In the genomic region with DNA sequence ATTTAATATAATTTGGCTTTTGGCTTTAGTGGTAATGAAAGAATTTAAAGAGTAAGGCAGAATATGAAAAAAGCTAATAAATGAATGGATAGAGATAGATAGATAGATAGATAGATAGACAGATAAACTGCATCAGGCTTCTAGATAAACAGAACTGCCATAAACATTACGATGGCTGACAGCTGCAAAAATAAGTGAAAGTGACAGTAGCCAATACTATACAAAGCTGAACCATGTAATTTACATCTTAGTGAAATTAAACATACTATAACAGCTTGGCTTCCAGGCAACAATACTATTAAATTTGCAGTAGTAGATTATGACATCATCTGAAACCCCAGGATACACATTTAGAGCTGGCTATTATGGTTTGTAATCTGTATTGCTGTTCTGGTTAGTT, we compare ENCODE assay signal across 19 cellular contexts.
"Had no signal": no experiment of that assay in that cellular context is flagged by ENCODE, and none has a peak within 500 bp of the region (broad histone marks: within the 10 kb centered on the region; RNA-seq: fewer than 3 reads in every experiment).

No MANE protein-coding gene starts in this region.

- H3K27me3 ChIP-seq: adrenal gland, foreskin keratinocyte, transverse colon had no signal

- H3K4me1 ChIP-seq: adrenal gland, foreskin keratinocyte, transverse colon had no signal

- H3K27me3 Mint-ChIP-seq: activated naive CD8-positive, alpha-beta T cell; activated T-cell treated with anti-CD3 and anti-CD28 coated beads, Interleukin-2, amount 50 U/mL, for 24 hours; activated T-helper 17 cell treated with anti-CD3 and anti-CD28 coated beads, Interleukin-2, amount 50 U/mL, for 72 hours; naive B cell; progenitor cell of endocrine pancreas; stimulated activated naive B cell treated with anti-CD40 and anti-IgM and Interleukin-4, amounts not matched to agents 10 μg/mL and 1 μg/mL and 100 μg/mL, for 72 hours had no signal

- H3K9me3 Mint-ChIP-seq: activated T-helper 17 cell treated with anti-CD3 and anti-CD28 coated beads, Interleukin-2, amount 50 U/mL, for 72 hours; stimulated activated naive B cell treated with anti-CD40 and anti-IgM and Interleukin-4, amounts not matched to agents 10 μg/mL and 1 μg/mL and 100 μg/mL, for 72 hours; WTC11 had no signal

- H3K4me1 Mint-ChIP-seq: activated T-helper 17 cell treated with anti-CD3 and anti-CD28 coated beads, Interleukin-2, amount 50 U/mL, for 72 hours; naive B cell; stimulated activated naive B cell treated with anti-CD40 and anti-IgM and Interleukin-4, amounts not matched to agents 10 μg/mL and 1 μg/mL and 100 μg/mL, for 72 hours had no signal

- H3K27ac Mint-ChIP-seq: activated naive CD8-positive, alpha-beta T cell; activated T-cell treated with anti-CD3 and anti-CD28 coated beads, Interleukin-2, amount 50 U/mL, for 24 hours; activated T-helper 17 cell treated with anti-CD3 and anti-CD28 coated beads, Interleukin-2, amount 50 U/mL, for 72 hours; naive B cell; progenitor cell of endocrine pancreas; stimulated activated naive B cell treated with anti-CD40 and anti-IgM and Interleukin-4, amounts not matched to agents 10 μg/mL and 1 μg/mL and 100 μg/mL, for 72 hours; WTC11 had no signal

- H3K4me3 Mint-ChIP-seq: activated naive CD8-positive, alpha-beta T cell; activated T-cell treated with anti-CD3 and anti-CD28 coated beads, Interleukin-2, amount 50 U/mL, for 24 hours; activated T-helper 17 cell treated with anti-CD3 and anti-CD28 coated beads, Interleukin-2, amount 50 U/mL, for 72 hours; naive B cell; stimulated activated naive B cell treated with anti-CD40 and anti-IgM and Interleukin-4, amounts not matched to agents 10 μg/mL and 1 μg/mL and 100 μg/mL, for 72 hours; WTC11 had no signal

- H3K27ac ChIP-seq: adrenal gland, foreskin keratinocyte, transverse colon had no signal

- H3K9me3 ChIP-seq: transverse colon had no signal

- H3K36me3 ChIP-seq: adrenal gland, transverse colon had no signal

- DNase-seq: activated CD4-positive, alpha-beta T cell treated with anti-CD3 and anti-CD28 coated beads, Interleukin-2, amount 50 U/mL, for 4 hours; activated CD8-positive, alpha-beta memory T cell treated with anti-CD3 and anti-CD28 coated beads for 24 hours; activated CD8-positive, alpha-beta memory T cell treated with anti-CD3 and anti-CD28 coated beads, Interleukin-2, amount 50 U/mL, for 4 hours; activated T-cell treated with anti-CD3 and anti-CD28 coated beads, Interleukin-2, amount 50 U/mL, for 24 hours; adrenal gland; central memory CD4-positive, alpha-beta T cell; effector memory CD4-positive, alpha-beta T cell; foreskin keratinocyte; naive B cell; retina; stimulated activated CD4-positive, alpha-beta T cell treated with anti-CD3 and anti-CD28 coated beads, Interleukin-2, amount 100 ng/mL, for 48 hours; stimulated activated CD8-positive, alpha-beta memory T cell treated with anti-CD3 and anti-CD28 coated beads, Interleukin-4, amount 100 ng/mL, for 48 hours; stimulated activated naive B cell treated with anti-CD40 and anti-IgM and Interleukin-4, amounts not matched to agents 10 μg/mL and 1 μg/mL and 100 μg/mL, for 72 hours; transverse colon had no signal

- H3K4me3 ChIP-seq: adrenal gland, lung, transverse colon had no signal

- H3K36me3 Mint-ChIP-seq: activated naive CD8-positive, alpha-beta T cell; naive B cell; stimulated activated naive B cell treated with anti-CD40 and anti-IgM and Interleukin-4, amounts not matched to agents 10 μg/mL and 1 μg/mL and 100 μg/mL, for 72 hours; WTC11 had no signal
